Comparison of ENCODE assay signal across 9 cellular contexts in genomic region chr11:118002010-118002540, GRCh38. TPM values are rescaled to one million over a fixed set of nuclear protein-coding genes. Genes with fewer than 3 reads are reported as not detected.
DNase-seq lines count a peak whose midpoint lies in the region; ATAC-seq, FAIRE-seq and TF ChIP-seq lines count a peak whose summit lies in the region.
"Had no signal": no experiment of that assay in that cellular context is flagged by ENCODE, and none has a peak within 500 bp of the region (broad histone marks: within the 10 kb centered on the region; RNA-seq: fewer than 3 reads in every experiment).

No MANE protein-coding gene starts in this region.

- H3K27me3 ChIP-seq in CD8-positive, alpha-beta memory T cell (ENCODE audit: insufficient read depth, low read length, poor library complexity, severe bottlenecking), result no peaks in the 10 kb centered on the region
- no peaks in the 10 kb centered on the region for H3K27me3 ChIP-seq in colonic mucosa
- no peaks in the 10 kb centered on the region for H3K27me3 ChIP-seq in smooth muscle cell (ENCODE audit: low read depth)

- H3K27ac Mint-ChIP-seq in CD8-positive, alpha-beta memory T cell, result peak overlapping the region; percentile 88 to 100 (median 94)
- H3K27ac Mint-ChIP-seq in activated B cell treated with CpG ODN at 0.5 μM for 24 hours, result peak overlapping the region; percentile 98

- FAIRE-seq in urothelium cell line (lab: Jason Lieb, UNC), result no peak

- H3K27ac ChIP-seq in CD8-positive, alpha-beta memory T cell (ENCODE audit: low read depth, low read length), result peak overlapping the region; percentile 72
- H3K27ac ChIP-seq in colonic mucosa (peak overlapping the region; percentile 76), smooth muscle cell (ENCODE audit: low read depth) (peak overlapping the region; percentile 72)

- H3F3A ChIP-seq in smooth muscle cell (ENCODE audit: low read depth), result peaks cover 8% of the 10 kb centered on the region

- H3K4me1 ChIP-seq in CD8-positive, alpha-beta memory T cell (ENCODE audit: insufficient read depth, low read length), result peaks cover 93% of the 10 kb centered on the region
- peaks cover 7% of the 10 kb centered on the region for H3K4me1 ChIP-seq in colonic mucosa
- peaks cover 13% of the 10 kb centered on the region for H3K4me1 ChIP-seq in smooth muscle cell (ENCODE audit: low read depth)

- H3K4me3 Mint-ChIP-seq in CD8-positive, alpha-beta memory T cell, result peak overlapping the region; percentile 48 to 85 (median 60)
- H3K4me3 Mint-ChIP-seq in activated B cell treated with CpG ODN at 0.5 μM for 24 hours, result peak overlapping the region; percentile 1
- H3K4me3 Mint-ChIP-seq: neural crest cell had no signal

- ATAC-seq in activated B cell treated with CpG ODN at 0.5 μM for 24 hours (ENCODE audit: low read depth) (no peak), HG03565 (IDR thresholded peaks at IDR 0.05; ENCODE audit: unreplicated experiment) (no peak), HG03025 (IDR thresholded peaks at IDR 0.05; ENCODE audit: low FRiP score, unreplicated experiment) (no peak)

- WGBS in smooth muscle cell (ENCODE audit: low lambda C conversion rate), result 94% methylated on average over 6 of the region's 6 CpGs

- H2AFZ ChIP-seq in smooth muscle cell (ENCODE audit: low read depth), result no peak overlapping the region

- no peaks in the 10 kb centered on the region for H4K20me1 ChIP-seq in smooth muscle cell (ENCODE audit: low read depth)

- H3K9me3 ChIP-seq in CD8-positive, alpha-beta memory T cell (ENCODE audit: low read length), result no peaks in the 10 kb centered on the region
- H3K9me3 ChIP-seq in colonic mucosa (no peaks in the 10 kb centered on the region), smooth muscle cell (replicated peaks; ENCODE audit: low read depth) (no peaks in the 10 kb centered on the region)

- no peak for TF ChIP-seq CTCF in activated B cell treated with CpG ODN at 0.5 μM for 24 hours (IDR thresholded peaks at IDR 0.05)
- no peak for TF ChIP-seq CTCF in colonic mucosa (IDR thresholded peaks at IDR 0.05)
- TF ChIP-seq CTCF in smooth muscle cell (IDR thresholded peaks at IDR 0.05; ENCODE audit: borderline replicate concordance, insufficient read depth, poor library complexity, severe bottlenecking), result no peak

- intact Hi-C loops in activated B cell treated with CpG ODN at 0.5 μM for 24 hours (cut with micrococcal nuclease), result loop anchor here (5.0 kb wide), 1 partner anchor 770 kb away; the partner anchor contains the start of genes PCSK7 and RNF214
- intact Hi-C loops in colonic mucosa (cut with DNase I), result no loop called here

- H3K9ac ChIP-seq in colonic mucosa (ENCODE audit: low read depth in 2 of 2, low read length in 2 of 2) (no peak overlapping the region), smooth muscle cell (ENCODE audit: low read depth) (no peak overlapping the region)

- H3K4me3 ChIP-seq in CD8-positive, alpha-beta memory T cell (ENCODE audit: low read length), result peak overlapping the region; percentile 13
- no peak overlapping the region for H3K4me3 ChIP-seq in colonic mucosa
- no peak overlapping the region for H3K4me3 ChIP-seq in smooth muscle cell

- H3K4me1 Mint-ChIP-seq in CD8-positive, alpha-beta memory T cell, result peaks cover 94 to 100% (median 98%) of the 10 kb centered on the region in 3 donors
- H3K4me1 Mint-ChIP-seq in activated B cell treated with CpG ODN at 0.5 μM for 24 hours, result peaks cover 93% of the 10 kb centered on the region

- peaks cover 18 to 44% (median 23%) of the 10 kb centered on the region in 3 donors for H3K36me3 Mint-ChIP-seq in CD8-positive, alpha-beta memory T cell
- H3K36me3 Mint-ChIP-seq in activated B cell treated with CpG ODN at 0.5 μM for 24 hours (ENCODE audit: low read depth), result peaks cover 55% of the 10 kb centered on the region

- CTCF ChIA-PET in CD8-positive, alpha-beta memory T cell (lab: Charles Lee), result interaction anchor here (0.8 to 20.0 kb wide), 12 partner anchors 8 to 185 kb away, joined by 3 to 296 read pairs (median 7); partner anchors contain the start of gene IL10RA
- CTCF ChIA-PET in activated B cell treated with CpG ODN at 0.5 μM for 24 hours (lab: Charles Lee), result interaction anchor here (0.7 to 6.2 kb wide), 3 partner anchors 9 to 50 kb away, joined by 3 to 40 read pairs (median 7); no protein-coding TSS in a partner anchor

- peaks cover 27% of the 10 kb centered on the region for H3K36me3 ChIP-seq in CD8-positive, alpha-beta memory T cell (ENCODE audit: insufficient read depth, low read length)
- H3K36me3 ChIP-seq in colonic mucosa, result no peaks in the 10 kb centered on the region
- H3K36me3 ChIP-seq in smooth muscle cell (ENCODE audit: low read depth), result no peaks in the 10 kb centered on the region

- H3K27me3 Mint-ChIP-seq in CD8-positive, alpha-beta memory T cell, result no peaks in the 10 kb centered on the region
- H3K27me3 Mint-ChIP-seq in activated B cell treated with CpG ODN at 0.5 μM for 24 hours, result no peaks in the 10 kb centered on the region

- peaks cover 0 to 2% (median 0%) of the 10 kb centered on the region in 5 donors for H3K9me3 Mint-ChIP-seq in CD8-positive, alpha-beta memory T cell
- peaks cover 4% of the 10 kb centered on the region for H3K9me3 Mint-ChIP-seq in activated B cell treated with CpG ODN at 0.5 μM for 24 hours

- H3K79me2 ChIP-seq in smooth muscle cell (ENCODE audit: low read depth), result no peaks in the 10 kb centered on the region

- H3K4me2 ChIP-seq in smooth muscle cell, result peak overlapping the region; percentile 24

- DNase-seq in CD8-positive, alpha-beta memory T cell, result no peak
- no peak for DNase-seq in activated B cell treated with CpG ODN at 0.5 μM for 24 hours
- DNase-seq in colonic mucosa, result no peak
- DNase-seq in smooth muscle cell (lab: John Stamatoyannopoulos, UW; ENCODE audit: unreplicated experiment), result no peak
- no peak for DNase-seq in NCI-H1105 (lab: John Stamatoyannopoulos, UW)
- no peak for DNase-seq in urothelium cell line (ENCODE audit: low spot score)

- POLR2A ChIA-PET in CD8-positive, alpha-beta memory T cell (lab: Charles Lee), result interaction anchor here (0.7 to 14.4 kb wide), 12 partner anchors 9 to 174 kb away, joined by 3 to 158 read pairs (median 12); partner anchors contain the start of gene IL10RA
- POLR2A ChIA-PET in activated B cell treated with CpG ODN at 0.5 μM for 24 hours (lab: Charles Lee), result interaction anchor here (0.6 to 41.6 kb wide), 10 partner anchors 3 to 195 kb away, joined by 4 to 1422 read pairs (median 84); partner anchors contain the start of gene IL10RA

RNA-seq across cellular contexts. Expression of gene IL10RA, which starts 15.9 kb away (rescaled TPM):
- 100 to 1,000 TPM; 120 to 122 TPM for total RNA-seq in CD8-positive, alpha-beta memory T cell
- polyA plus RNA-seq in CD8-positive, alpha-beta memory T cell, result 659 TPM
- total RNA-seq in activated B cell treated with CpG ODN at 0.5 μM for 24 hours, result 303 and 350 TPM in 2 replicates
- 1 to 10 TPM; 4.4 to 9.8 TPM for total RNA-seq in colonic mucosa
- total RNA-seq in smooth muscle cell, result 0.09 and 0.18 TPM in 2 replicates
- 0.07 and 0.27 TPM in 2 replicates for polyA plus RNA-seq in smooth muscle cell

Comparison
In these comparisons a context has a peak if more than half of its experiments do, and no peak if none do; other contexts are left out.
1. RNA of gene IL10RA, which starts 15.9 kb away (total RNA-seq): 303 to 350 TPM in activated B cell treated with CpG ODN at 0.5 μM for 24 hours and 120 to 122 TPM in CD8-positive, alpha-beta memory T cell; 4.4 to 9.8 TPM in colonic mucosa and 0.09 to 0.18 TPM in smooth muscle cell; every median in the first group is over 10 times any median in the second.
2. Peak in every context shown above with its lines, with median percentiles within 50 percentile points of each other: H3K27ac ChIP-seq.